1 cellular context compared by ENCODE assay signal in genomic region chr6:47126647-47127339, GRCh38.
TF ChIP-seq lines count a peak whose summit lies in the region.

No MANE protein-coding gene starts in this region.

TF ChIP-seq in HepG2, 621 proteins besides CTCF, POLR2A, EP300 and RAD21 (continued from another document and continues in another):
- TF ChIP-seq ZNF788 (CRISPR knock-in tag; IDR thresholded peaks at IDR 0.05; ENCODE audit: borderline replicate concordance) (peak; percentile 59; the same call in 1 of the 2 replicates), ZNF790 (CRISPR knock-in tag; IDR thresholded peaks at IDR 0.05; ENCODE audit: borderline replicate concordance) (no peak), RBFOX2 (IDR thresholded peaks at IDR 0.05; ENCODE audit: low read depth, low read length) (peak; percentile 51), MEF2D (CRISPR knock-in tag; IDR thresholded peaks at IDR 0.05) (0 out of 2 replicates have a peak, but pooled peaks have one; percentile 43), GRHL1 (CRISPR knock-in tag; conservative IDR thresholded peaks at IDR 0.05) (no peak), TEAD3 (CRISPR knock-in tag; optimal IDR thresholded peaks at IDR 0.05; ENCODE audit: borderline replicate concordance) (peak; percentile 70), ZNF441 (CRISPR knock-in tag; IDR thresholded peaks at IDR 0.05; ENCODE audit: borderline replicate concordance) (no peak), MIXL1 (CRISPR knock-in tag; IDR thresholded peaks at IDR 0.05) (no peak; the same call in 1 of the 2 replicates), HOXA3 (CRISPR knock-in tag; IDR thresholded peaks at IDR 0.05) (0 out of 2 replicates have a peak, but pooled peaks have one; percentile 26), PHF21A (CRISPR knock-in tag; IDR thresholded peaks at IDR 0.05) (peak; percentile 59; the same call in 1 of the 2 replicates), SAFB2 (CRISPR knock-in tag; IDR thresholded peaks at IDR 0.05; ENCODE audit: borderline replicate concordance, low read depth) (peak; percentile 59; the same call in 1 of the 2 replicates), ZSCAN31 (CRISPR knock-in tag; IDR thresholded peaks at IDR 0.05; ENCODE audit: low read depth) (peak; percentile 56; the same call in 1 of the 2 replicates), IKZF5 (CRISPR knock-in tag; IDR thresholded peaks at IDR 0.05) (peak; percentile 70), ZKSCAN5 (CRISPR knock-in tag; IDR thresholded peaks at IDR 0.05) (no peak), ZNF232 (CRISPR knock-in tag; IDR thresholded peaks at IDR 0.05; ENCODE audit: borderline replicate concordance) (no peak; the same call in 1 of the 2 replicates), ZMYM3 (CRISPR knock-in tag; IDR thresholded peaks at IDR 0.05) (peak; percentile 25; the same call in 1 of the 2 replicates), HOXA5 (CRISPR knock-in tag; IDR thresholded peaks at IDR 0.05) (peak; percentile 47; the same call in 1 of the 2 replicates), SCMH1 (CRISPR knock-in tag; IDR thresholded peaks at IDR 0.05; ENCODE audit: borderline replicate concordance) (no peak), CHD2 (IDR thresholded peaks at IDR 0.05; ENCODE audit: low read depth, low read length) (0 out of 2 replicates have a peak, but pooled peaks have one; percentile 20), SMAD3 (CRISPR knock-in tag; IDR thresholded peaks at IDR 0.05) (peak; percentile 81), RARG (CRISPR knock-in tag; IDR thresholded peaks at IDR 0.05; ENCODE audit: low read depth) (no peak), HMGXB3 (CRISPR knock-in tag; IDR thresholded peaks at IDR 0.05; ENCODE audit: borderline replicate concordance) (peak; percentile 19; the same call in 1 of the 2 replicates), NR2F1 (CRISPR knock-in tag; IDR thresholded peaks at IDR 0.05) (peak; percentile 41 to 60; a peak in 2 of 4 replicates), SALL1 (CRISPR knock-in tag; IDR thresholded peaks at IDR 0.05) (peak; percentile 28; the same call in 1 of the 2 replicates), STAT6 (CRISPR knock-in tag; IDR thresholded peaks at IDR 0.05; ENCODE audit: borderline replicate concordance) (peak; percentile 76; the same call in 1 of the 2 replicates), IKZF1 (IDR thresholded peaks at IDR 0.05) (no peak), ZNF564 (CRISPR knock-in tag; IDR thresholded peaks at IDR 0.05) (no peak), RNF219 (CRISPR knock-in tag; IDR thresholded peaks at IDR 0.05) (no peak), KLF16 (CRISPR knock-in tag; IDR thresholded peaks at IDR 0.05) (no peak), PRPF4 (IDR thresholded peaks at IDR 0.05; ENCODE audit: low read depth, low read length, poor library complexity, severe bottlenecking) (peak; percentile 67), ARNT2 (CRISPR knock-in tag; IDR thresholded peaks at IDR 0.05; ENCODE audit: low read depth) (no peak), HNRNPK (IDR thresholded peaks at IDR 0.05; ENCODE audit: low read depth, low read length, poor library complexity, severe bottlenecking) (no peak), ZNF558 (CRISPR knock-in tag; IDR thresholded peaks at IDR 0.05; ENCODE audit: borderline replicate concordance) (no peak), SMARCC2 (IDR thresholded peaks at IDR 0.05) (no peak), ISL2 (CRISPR knock-in tag; IDR thresholded peaks at IDR 0.05) (peak; percentile 65; the same call in 1 of the 2 replicates), NCOA2 (CRISPR knock-in tag; IDR thresholded peaks at IDR 0.05) (peak; percentile 47; the same call in 1 of the 2 replicates), ZNF282 (IDR thresholded peaks at IDR 0.05; ENCODE audit: partially characterized antibody) (no peak), ETV5 (CRISPR knock-in tag; IDR thresholded peaks at IDR 0.05; ENCODE audit: borderline replicate concordance) (peak; percentile 27; the same call in 1 of the 2 replicates)
- TF ChIP-seq, protein P1, sequence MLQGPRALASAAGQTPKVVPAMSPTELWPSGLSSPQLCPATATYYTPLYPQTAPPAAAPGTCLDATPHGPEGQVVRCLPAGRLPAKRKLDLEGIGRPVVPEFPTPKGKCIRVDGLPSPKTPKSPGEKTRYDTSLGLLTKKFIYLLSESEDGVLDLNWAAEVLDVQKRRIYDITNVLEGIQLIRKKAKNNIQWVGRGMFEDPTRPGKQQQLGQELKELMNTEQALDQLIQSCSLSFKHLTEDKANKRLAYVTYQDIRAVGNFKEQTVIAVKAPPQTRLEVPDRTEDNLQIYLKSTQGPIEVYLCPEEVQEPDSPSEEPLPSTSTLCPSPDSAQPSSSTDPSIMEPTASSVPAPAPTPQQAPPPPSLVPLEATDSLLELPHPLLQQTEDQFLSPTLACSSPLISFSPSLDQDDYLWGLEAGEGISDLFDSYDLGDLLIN (CRISPR knock-in tag; IDR thresholded peaks at IDR 0.05; ENCODE audit: borderline replicate concordance): no peak
- TF ChIP-seq, protein P2, sequence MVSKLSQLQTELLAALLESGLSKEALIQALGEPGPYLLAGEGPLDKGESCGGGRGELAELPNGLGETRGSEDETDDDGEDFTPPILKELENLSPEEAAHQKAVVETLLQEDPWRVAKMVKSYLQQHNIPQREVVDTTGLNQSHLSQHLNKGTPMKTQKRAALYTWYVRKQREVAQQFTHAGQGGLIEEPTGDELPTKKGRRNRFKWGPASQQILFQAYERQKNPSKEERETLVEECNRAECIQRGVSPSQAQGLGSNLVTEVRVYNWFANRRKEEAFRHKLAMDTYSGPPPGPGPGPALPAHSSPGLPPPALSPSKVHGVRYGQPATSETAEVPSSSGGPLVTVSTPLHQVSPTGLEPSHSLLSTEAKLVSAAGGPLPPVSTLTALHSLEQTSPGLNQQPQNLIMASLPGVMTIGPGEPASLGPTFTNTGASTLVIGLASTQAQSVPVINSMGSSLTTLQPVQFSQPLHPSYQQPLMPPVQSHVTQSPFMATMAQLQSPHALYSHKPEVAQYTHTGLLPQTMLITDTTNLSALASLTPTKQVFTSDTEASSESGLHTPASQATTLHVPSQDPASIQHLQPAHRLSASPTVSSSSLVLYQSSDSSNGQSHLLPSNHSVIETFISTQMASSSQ (IDR thresholded peaks at IDR 0.05; ENCODE audit: low read depth): no peak
- TF ChIP-seq, protein P2 (CRISPR knock-in tag; IDR thresholded peaks at IDR 0.05; ENCODE audit: borderline replicate concordance): peak; percentile 29; the same call in 1 of the 2 replicates
- TF ChIP-seq, protein P3, sequence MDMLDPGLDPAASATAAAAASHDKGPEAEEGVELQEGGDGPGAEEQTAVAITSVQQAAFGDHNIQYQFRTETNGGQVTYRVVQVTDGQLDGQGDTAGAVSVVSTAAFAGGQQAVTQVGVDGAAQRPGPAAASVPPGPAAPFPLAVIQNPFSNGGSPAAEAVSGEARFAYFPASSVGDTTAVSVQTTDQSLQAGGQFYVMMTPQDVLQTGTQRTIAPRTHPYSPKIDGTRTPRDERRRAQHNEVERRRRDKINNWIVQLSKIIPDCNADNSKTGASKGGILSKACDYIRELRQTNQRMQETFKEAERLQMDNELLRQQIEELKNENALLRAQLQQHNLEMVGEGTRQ (IDR thresholded peaks at IDR 0.05; ENCODE audit: low read depth, low read length): no peak
- TF ChIP-seq, protein P3 (CRISPR knock-in tag; IDR thresholded peaks at IDR 0.05; ENCODE audit: borderline replicate concordance): no peak
